ENCODE assay signal across 20 cellular contexts in the genomic region with DNA sequence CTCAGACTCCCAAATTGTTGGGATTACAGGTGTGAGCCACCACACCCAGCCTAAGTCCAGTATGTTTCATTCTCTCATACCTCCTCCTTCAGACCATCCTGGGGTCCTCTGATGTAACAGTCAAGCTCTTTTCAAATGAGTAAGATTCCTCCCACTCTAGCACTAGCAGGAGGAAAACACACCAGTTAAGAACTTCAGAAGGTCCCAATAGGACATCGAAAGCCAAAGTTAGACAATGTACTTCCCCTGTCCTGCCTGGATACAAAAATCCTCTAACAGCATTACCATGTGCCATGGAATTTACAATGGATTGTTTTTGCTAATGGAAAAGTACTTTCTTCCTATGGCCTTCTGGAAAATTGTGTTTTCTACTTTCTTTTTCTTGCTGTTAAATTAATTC.
"Had no signal": no experiment of that assay in that cellular context is flagged by ENCODE, and none has a peak within 500 bp of the region (broad histone marks: within the 10 kb centered on the region; RNA-seq: fewer than 3 reads in every experiment).

No MANE protein-coding gene starts in this region.

- H3K27ac ChIP-seq: sigmoid colon, stomach, thyroid gland, upper lobe of left lung, vagina, VCaP had no signal

- H3K4me3 ChIP-seq: sigmoid colon, stomach, thyroid gland, upper lobe of left lung, vagina had no signal

- H3K4me1 Mint-ChIP-seq: activated CD4-positive, alpha-beta T cell treated with anti-CD3 and anti-CD28 coated beads, Interleukin-2, amount 10 ng/mL, durations not matched to agents 24 days and 14 days; naive thymus-derived CD8-positive, alpha-beta T cell; stimulated activated naive B cell treated with anti-CD40 and anti-IgM and Interleukin-4, amounts not matched to agents 10 μg/mL and 1 μg/mL and 100 μg/mL, for 72 hours had no signal

- H3K27ac Mint-ChIP-seq: activated CD4-positive, alpha-beta memory T cell treated with anti-CD3 and anti-CD28 coated beads for 36 hours; activated CD4-positive, alpha-beta T cell treated with anti-CD3 and anti-CD28 coated beads, Interleukin-2, amount 10 ng/mL, durations not matched to agents 24 days and 14 days; activated T-helper 1 cell treated with anti-CD3 and anti-CD28 coated beads, Interleukin-12 subunit alpha, Interleukin-12 subunit beta, Interleukin-2, Interleukin-4 antibody, amounts not matched to agents 30 ng/mL and 10 ng/mL and 1 ng/mL, durations not matched to agents 14 hours and 24 hours and 36 hours; naive thymus-derived CD8-positive, alpha-beta T cell; progenitor cell of endocrine pancreas; stimulated activated naive B cell treated with anti-CD40 and anti-IgM and Interleukin-4, amounts not matched to agents 10 μg/mL and 1 μg/mL and 100 μg/mL, for 72 hours had no signal

- ATAC-seq: naive thymus-derived CD8-positive, alpha-beta T cell had no signal

- H3K4me3 Mint-ChIP-seq: activated CD4-positive, alpha-beta memory T cell treated with anti-CD3 and anti-CD28 coated beads for 36 hours; activated CD4-positive, alpha-beta T cell treated with anti-CD3 and anti-CD28 coated beads, Interleukin-2, amount 10 ng/mL, durations not matched to agents 24 days and 14 days; activated T-helper 1 cell treated with anti-CD3 and anti-CD28 coated beads, Interleukin-12 subunit alpha, Interleukin-12 subunit beta, Interleukin-2, Interleukin-4 antibody, amounts not matched to agents 30 ng/mL and 10 ng/mL and 1 ng/mL, durations not matched to agents 14 hours and 24 hours and 36 hours; naive thymus-derived CD8-positive, alpha-beta T cell; stimulated activated naive B cell treated with anti-CD40 and anti-IgM and Interleukin-4, amounts not matched to agents 10 μg/mL and 1 μg/mL and 100 μg/mL, for 72 hours had no signal

- H3K36me3 ChIP-seq: sigmoid colon, stomach, thyroid gland, upper lobe of left lung, vagina had no signal

- H3K27me3 ChIP-seq: sigmoid colon, stomach, thyroid gland, upper lobe of left lung, vagina had no signal

- H3K9me3 ChIP-seq: sigmoid colon, thyroid gland, vagina had no signal

- DNase-seq: activated CD4-positive, alpha-beta memory T cell treated with anti-CD3 and anti-CD28 coated beads for 36 hours; activated CD4-positive, alpha-beta T cell treated with anti-CD3 and anti-CD28 coated beads, Interleukin-2, amount 10 ng/mL, durations not matched to agents 24 days and 14 days; activated CD8-positive, alpha-beta memory T cell treated with anti-CD3 and anti-CD28 coated beads, Interleukin-2, amount 50 U/mL, for 4 hours; activated gamma-delta T cell; activated naive CD4-positive, alpha-beta T cell treated with anti-CD3 and anti-CD28 coated beads, Interleukin-2, amount 50 U/mL, for 16 hours; activated T-cell treated with anti-CD3 and anti-CD28 coated beads, Interleukin-2, amount 50 U/mL, for 1 hour; effector CD4-positive, alpha-beta T cell; islet precursor cell; midbrain; naive thymus-derived CD8-positive, alpha-beta T cell; sigmoid colon; stimulated activated CD4-positive, alpha-beta T cell treated with anti-CD3 and anti-CD28 coated beads, Interleukin-1b, Interleukin-23, amount 100 ng/mL, for 48 hours; stimulated activated naive B cell treated with anti-CD40 and anti-IgM and Interleukin-4, amounts not matched to agents 10 μg/mL and 1 μg/mL and 100 μg/mL, for 72 hours; stomach; thyroid gland; upper lobe of left lung had no signal

- H3K27me3 Mint-ChIP-seq: activated CD4-positive, alpha-beta T cell treated with anti-CD3 and anti-CD28 coated beads, Interleukin-2, amount 10 ng/mL, durations not matched to agents 24 days and 14 days; progenitor cell of endocrine pancreas had no signal

- H3K4me1 ChIP-seq: thyroid gland, upper lobe of left lung, vagina had no signal
